1 cellular context compared by ENCODE assay signal in the genomic region with DNA sequence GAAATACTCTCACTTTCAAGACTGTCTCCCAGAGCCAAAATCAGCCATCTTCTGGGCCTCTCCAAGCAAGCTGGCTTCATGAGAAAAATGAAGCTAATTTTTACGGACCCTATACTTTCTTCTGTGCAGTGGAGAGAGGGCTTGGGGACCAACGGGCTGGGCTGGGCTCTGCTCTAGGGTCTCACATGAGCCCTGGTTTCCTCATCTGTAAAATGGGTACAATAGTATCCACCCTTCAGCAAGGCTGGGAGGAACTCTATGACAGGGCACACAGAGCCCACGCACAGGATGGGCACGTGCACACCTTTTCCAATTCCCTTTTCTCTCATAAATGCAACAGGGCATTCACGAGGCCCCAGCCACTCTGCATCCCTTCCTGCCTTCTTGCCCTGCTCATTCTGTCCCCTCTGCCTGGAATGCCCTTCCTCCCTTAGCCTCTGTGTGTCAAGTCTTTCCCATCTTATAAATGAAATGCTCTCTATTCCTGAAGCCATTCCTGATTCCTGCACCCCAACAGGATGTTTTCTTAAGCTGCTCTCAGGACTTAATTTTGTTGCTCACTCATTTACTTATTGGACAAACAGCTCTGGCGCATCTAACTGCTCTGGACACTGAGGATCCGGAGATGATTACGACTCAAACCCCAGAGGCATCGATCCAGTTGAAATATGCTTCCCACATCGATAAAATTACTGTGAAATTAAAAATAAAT.
A peak's percentile ranks its signal among the peaks of the same experiment; 100 is the strongest.
TF ChIP-seq lines count a peak whose summit lies in the region.

No MANE protein-coding gene starts in this region.

TF ChIP-seq in K562, 482 proteins besides CTCF, POLR2A, EP300 and RAD21:
- TF ChIP-seq, protein P1, sequence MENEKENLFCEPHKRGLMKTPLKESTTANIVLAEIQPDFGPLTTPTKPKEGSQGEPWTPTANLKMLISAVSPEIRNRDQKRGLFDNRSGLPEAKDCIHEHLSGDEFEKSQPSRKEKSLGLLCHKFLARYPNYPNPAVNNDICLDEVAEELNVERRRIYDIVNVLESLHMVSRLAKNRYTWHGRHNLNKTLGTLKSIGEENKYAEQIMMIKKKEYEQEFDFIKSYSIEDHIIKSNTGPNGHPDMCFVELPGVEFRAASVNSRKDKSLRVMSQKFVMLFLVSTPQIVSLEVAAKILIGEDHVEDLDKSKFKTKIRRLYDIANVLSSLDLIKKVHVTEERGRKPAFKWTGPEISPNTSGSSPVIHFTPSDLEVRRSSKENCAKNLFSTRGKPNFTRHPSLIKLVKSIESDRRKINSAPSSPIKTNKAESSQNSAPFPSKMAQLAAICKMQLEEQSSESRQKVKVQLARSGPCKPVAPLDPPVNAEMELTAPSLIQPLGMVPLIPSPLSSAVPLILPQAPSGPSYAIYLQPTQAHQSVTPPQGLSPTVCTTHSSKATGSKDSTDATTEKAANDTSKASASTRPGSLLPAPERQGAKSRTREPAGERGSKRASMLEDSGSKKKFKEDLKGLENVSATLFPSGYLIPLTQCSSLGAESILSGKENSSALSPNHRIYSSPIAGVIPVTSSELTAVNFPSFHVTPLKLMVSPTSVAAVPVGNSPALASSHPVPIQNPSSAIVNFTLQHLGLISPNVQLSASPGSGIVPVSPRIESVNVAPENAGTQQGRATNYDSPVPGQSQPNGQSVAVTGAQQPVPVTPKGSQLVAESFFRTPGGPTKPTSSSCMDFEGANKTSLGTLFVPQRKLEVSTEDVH (IDR thresholded peaks at IDR 0.05; ENCODE audit: low read depth, partially characterized antibody) = no peak
- TF ChIP-seq RBM25 (IDR thresholded peaks at IDR 0.05; ENCODE audit: low read depth, low read length, severe bottlenecking) = peak; percentile 80
